Comparison of ENCODE assay signal across 1 cellular context in genomic region chr2:223944704-223945531, GRCh38.
TF ChIP-seq lines count a peak whose summit lies in the region.

A gene with protein sequence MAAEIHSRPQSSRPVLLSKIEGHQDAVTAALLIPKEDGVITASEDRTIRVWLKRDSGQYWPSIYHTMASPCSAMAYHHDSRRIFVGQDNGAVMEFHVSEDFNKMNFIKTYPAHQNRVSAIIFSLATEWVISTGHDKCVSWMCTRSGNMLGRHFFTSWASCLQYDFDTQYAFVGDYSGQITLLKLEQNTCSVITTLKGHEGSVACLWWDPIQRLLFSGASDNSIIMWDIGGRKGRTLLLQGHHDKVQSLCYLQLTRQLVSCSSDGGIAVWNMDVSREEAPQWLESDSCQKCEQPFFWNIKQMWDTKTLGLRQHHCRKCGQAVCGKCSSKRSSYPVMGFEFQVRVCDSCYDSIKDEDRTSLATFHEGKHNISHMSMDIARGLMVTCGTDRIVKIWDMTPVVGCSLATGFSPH (minus strand): TSS chr2:223945335. CDS start chr2:223945284, 51 bp downstream.

TF ChIP-seq in HepG2, 621 proteins besides CTCF, POLR2A, EP300 and RAD21 (continued from another document and continues in another):
- TF ChIP-seq, protein P1, sequence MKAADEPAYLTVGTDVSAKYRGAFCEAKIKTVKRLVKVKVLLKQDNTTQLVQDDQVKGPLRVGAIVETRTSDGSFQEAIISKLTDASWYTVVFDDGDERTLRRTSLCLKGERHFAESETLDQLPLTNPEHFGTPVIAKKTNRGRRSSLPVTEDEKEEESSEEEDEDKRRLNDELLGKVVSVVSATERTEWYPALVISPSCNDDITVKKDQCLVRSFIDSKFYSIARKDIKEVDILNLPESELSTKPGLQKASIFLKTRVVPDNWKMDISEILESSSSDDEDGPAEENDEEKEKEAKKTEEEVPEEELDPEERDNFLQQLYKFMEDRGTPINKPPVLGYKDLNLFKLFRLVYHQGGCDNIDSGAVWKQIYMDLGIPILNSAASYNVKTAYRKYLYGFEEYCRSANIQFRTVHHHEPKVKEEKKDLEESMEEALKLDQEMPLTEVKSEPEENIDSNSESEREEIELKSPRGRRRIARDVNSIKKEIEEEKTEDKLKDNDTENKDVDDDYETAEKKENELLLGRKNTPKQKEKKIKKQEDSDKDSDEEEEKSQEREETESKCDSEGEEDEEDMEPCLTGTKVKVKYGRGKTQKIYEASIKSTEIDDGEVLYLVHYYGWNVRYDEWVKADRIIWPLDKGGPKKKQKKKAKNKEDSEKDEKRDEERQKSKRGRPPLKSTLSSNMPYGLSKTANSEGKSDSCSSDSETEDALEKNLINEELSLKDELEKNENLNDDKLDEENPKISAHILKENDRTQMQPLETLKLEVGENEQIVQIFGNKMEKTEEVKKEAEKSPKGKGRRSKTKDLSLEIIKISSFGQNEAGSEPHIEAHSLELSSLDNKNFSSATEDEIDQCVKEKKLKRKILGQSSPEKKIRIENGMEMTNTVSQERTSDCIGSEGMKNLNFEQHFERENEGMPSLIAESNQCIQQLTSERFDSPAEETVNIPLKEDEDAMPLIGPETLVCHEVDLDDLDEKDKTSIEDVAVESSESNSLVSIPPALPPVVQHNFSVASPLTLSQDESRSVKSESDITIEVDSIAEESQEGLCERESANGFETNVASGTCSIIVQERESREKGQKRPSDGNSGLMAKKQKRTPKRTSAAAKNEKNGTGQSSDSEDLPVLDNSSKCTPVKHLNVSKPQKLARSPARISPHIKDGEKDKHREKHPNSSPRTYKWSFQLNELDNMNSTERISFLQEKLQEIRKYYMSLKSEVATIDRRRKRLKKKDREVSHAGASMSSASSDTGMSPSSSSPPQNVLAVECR (CRISPR knock-in tag; IDR thresholded peaks at IDR 0.05; ENCODE audit: borderline replicate concordance): peak; percentile 96
- TF ChIP-seq ZNF317 (CRISPR knock-in tag; IDR thresholded peaks at IDR 0.05): no peak; the same call in 1 of the 2 replicates
- no peak for TF ChIP-seq ZNF383 (CRISPR knock-in tag; IDR thresholded peaks at IDR 0.05; ENCODE audit: borderline replicate concordance)
- peak; percentile 23; the same call in 1 of the 2 replicates for TF ChIP-seq ZNF234 (CRISPR knock-in tag; conservative IDR thresholded peaks at IDR 0.05)
- TF ChIP-seq, protein P2, sequence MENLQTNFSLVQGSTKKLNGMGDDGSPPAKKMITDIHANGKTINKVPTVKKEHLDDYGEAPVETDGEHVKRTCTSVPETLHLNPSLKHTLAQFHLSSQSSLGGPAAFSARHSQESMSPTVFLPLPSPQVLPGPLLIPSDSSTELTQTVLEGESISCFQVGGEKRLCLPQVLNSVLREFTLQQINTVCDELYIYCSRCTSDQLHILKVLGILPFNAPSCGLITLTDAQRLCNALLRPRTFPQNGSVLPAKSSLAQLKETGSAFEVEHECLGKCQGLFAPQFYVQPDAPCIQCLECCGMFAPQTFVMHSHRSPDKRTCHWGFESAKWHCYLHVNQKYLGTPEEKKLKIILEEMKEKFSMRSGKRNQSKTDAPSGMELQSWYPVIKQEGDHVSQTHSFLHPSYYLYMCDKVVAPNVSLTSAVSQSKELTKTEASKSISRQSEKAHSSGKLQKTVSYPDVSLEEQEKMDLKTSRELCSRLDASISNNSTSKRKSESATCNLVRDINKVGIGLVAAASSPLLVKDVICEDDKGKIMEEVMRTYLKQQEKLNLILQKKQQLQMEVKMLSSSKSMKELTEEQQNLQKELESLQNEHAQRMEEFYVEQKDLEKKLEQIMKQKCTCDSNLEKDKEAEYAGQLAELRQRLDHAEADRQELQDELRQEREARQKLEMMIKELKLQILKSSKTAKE (CRISPR knock-in tag; IDR thresholded peaks at IDR 0.05; ENCODE audit: borderline replicate concordance): peak; percentile 95
- TF ChIP-seq, protein P3, sequence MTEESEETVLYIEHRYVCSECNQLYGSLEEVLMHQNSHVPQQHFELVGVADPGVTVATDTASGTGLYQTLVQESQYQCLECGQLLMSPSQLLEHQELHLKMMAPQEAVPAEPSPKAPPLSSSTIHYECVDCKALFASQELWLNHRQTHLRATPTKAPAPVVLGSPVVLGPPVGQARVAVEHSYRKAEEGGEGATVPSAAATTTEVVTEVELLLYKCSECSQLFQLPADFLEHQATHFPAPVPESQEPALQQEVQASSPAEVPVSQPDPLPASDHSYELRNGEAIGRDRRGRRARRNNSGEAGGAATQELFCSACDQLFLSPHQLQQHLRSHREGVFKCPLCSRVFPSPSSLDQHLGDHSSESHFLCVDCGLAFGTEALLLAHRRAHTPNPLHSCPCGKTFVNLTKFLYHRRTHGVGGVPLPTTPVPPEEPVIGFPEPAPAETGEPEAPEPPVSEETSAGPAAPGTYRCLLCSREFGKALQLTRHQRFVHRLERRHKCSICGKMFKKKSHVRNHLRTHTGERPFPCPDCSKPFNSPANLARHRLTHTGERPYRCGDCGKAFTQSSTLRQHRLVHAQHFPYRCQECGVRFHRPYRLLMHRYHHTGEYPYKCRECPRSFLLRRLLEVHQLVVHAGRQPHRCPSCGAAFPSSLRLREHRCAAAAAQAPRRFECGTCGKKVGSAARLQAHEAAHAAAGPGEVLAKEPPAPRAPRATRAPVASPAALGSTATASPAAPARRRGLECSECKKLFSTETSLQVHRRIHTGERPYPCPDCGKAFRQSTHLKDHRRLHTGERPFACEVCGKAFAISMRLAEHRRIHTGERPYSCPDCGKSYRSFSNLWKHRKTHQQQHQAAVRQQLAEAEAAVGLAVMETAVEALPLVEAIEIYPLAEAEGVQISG (CRISPR knock-in tag; IDR thresholded peaks at IDR 0.05): peak; percentile 93
- peak; percentile 95 for TF ChIP-seq ZMYM3 (CRISPR knock-in tag; IDR thresholded peaks at IDR 0.05)
- TF ChIP-seq SMARCE1 (IDR thresholded peaks at IDR 0.05; ENCODE audit: borderline replicate concordance): no peak
- TF ChIP-seq ZSCAN9 (CRISPR knock-in tag; IDR thresholded peaks at IDR 0.05; ENCODE audit: borderline replicate concordance): peak; percentile 98
- peak; percentile 84; the same call in 1 of the 2 replicates for TF ChIP-seq MXD1 (CRISPR knock-in tag; IDR thresholded peaks at IDR 0.05)
- TF ChIP-seq PHF20 (CRISPR knock-in tag; IDR thresholded peaks at IDR 0.05): peak; percentile 74
- TF ChIP-seq, protein P4, sequence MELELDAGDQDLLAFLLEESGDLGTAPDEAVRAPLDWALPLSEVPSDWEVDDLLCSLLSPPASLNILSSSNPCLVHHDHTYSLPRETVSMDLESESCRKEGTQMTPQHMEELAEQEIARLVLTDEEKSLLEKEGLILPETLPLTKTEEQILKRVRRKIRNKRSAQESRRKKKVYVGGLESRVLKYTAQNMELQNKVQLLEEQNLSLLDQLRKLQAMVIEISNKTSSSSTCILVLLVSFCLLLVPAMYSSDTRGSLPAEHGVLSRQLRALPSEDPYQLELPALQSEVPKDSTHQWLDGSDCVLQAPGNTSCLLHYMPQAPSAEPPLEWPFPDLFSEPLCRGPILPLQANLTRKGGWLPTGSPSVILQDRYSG (CRISPR knock-in tag; IDR thresholded peaks at IDR 0.05): no peak
- peak; percentile 87 for TF ChIP-seq SRSF1 (optimal IDR thresholded peaks at IDR 0.05; ENCODE audit: low read depth, low read length)
- no peak for TF ChIP-seq ZSCAN22 (CRISPR knock-in tag; IDR thresholded peaks at IDR 0.05)
- peak; percentile 91 for TF ChIP-seq HOMEZ (CRISPR knock-in tag; IDR thresholded peaks at IDR 0.05; ENCODE audit: low read depth)
- TF ChIP-seq ZNF567 (CRISPR knock-in tag; IDR thresholded peaks at IDR 0.05; ENCODE audit: borderline replicate concordance): no peak; the same call in 1 of the 2 replicates
- TF ChIP-seq ZNF547 (CRISPR knock-in tag; IDR thresholded peaks at IDR 0.05): peak; percentile 57
- TF ChIP-seq MAFG (CRISPR knock-in tag; IDR thresholded peaks at IDR 0.05): no peak
- peak; percentile 95 for TF ChIP-seq MTF2 (CRISPR knock-in tag; IDR thresholded peaks at IDR 0.05; ENCODE audit: borderline replicate concordance)
- no peak for TF ChIP-seq ZNF83 (CRISPR knock-in tag; IDR thresholded peaks at IDR 0.05; ENCODE audit: borderline replicate concordance)
- TF ChIP-seq ZNF382 (CRISPR knock-in tag; IDR thresholded peaks at IDR 0.05; ENCODE audit: borderline replicate concordance): no peak
- peak; percentile 70 for TF ChIP-seq ZNF746 (CRISPR knock-in tag; IDR thresholded peaks at IDR 0.05)
- no peak for TF ChIP-seq GTF2F1 (IDR thresholded peaks at IDR 0.05; ENCODE audit: low read length)
- TF ChIP-seq NFRKB (IDR thresholded peaks at IDR 0.05): no peak
- peak; percentile 68 for TF ChIP-seq SOX5 (CRISPR knock-in tag; IDR thresholded peaks at IDR 0.05; ENCODE audit: borderline replicate concordance)
- TF ChIP-seq SYNCRIP (IDR thresholded peaks at IDR 0.05; ENCODE audit: insufficient read depth, low read depth, low read length): no peak
- TF ChIP-seq RXRA (CRISPR knock-in tag; IDR thresholded peaks at IDR 0.05): peak; percentile 94
- peak; percentile 78 for TF ChIP-seq PHF21A (CRISPR knock-in tag; IDR thresholded peaks at IDR 0.05)
- peak; percentile 83; the same call in 1 of the 2 replicates for TF ChIP-seq TFDP1 (CRISPR knock-in tag; IDR thresholded peaks at IDR 0.05; ENCODE audit: borderline replicate concordance)
- TF ChIP-seq ZNF143 (CRISPR knock-in tag; IDR thresholded peaks at IDR 0.05): peak; percentile 71
- peak; percentile 26; the same call in 1 of the 2 replicates for TF ChIP-seq ZNF180 (CRISPR knock-in tag; IDR thresholded peaks at IDR 0.05; ENCODE audit: borderline replicate concordance, low read depth)
- TF ChIP-seq ZFP1 (CRISPR knock-in tag; IDR thresholded peaks at IDR 0.05): peak; percentile 50; the same call in 1 of the 2 replicates
- no peak for TF ChIP-seq U2AF2 (IDR thresholded peaks at IDR 0.05; ENCODE audit: low read depth, low read length)
- peak; percentile 83 for TF ChIP-seq JARID2 (CRISPR knock-in tag; IDR thresholded peaks at IDR 0.05; ENCODE audit: insufficient replicate concordance)
- peak; percentile 90 for TF ChIP-seq ZBTB38 (CRISPR knock-in tag; IDR thresholded peaks at IDR 0.05)
- TF ChIP-seq SKI (IDR thresholded peaks at IDR 0.05; ENCODE audit: partially characterized antibody): peak; percentile 96
- TF ChIP-seq, protein P5, sequence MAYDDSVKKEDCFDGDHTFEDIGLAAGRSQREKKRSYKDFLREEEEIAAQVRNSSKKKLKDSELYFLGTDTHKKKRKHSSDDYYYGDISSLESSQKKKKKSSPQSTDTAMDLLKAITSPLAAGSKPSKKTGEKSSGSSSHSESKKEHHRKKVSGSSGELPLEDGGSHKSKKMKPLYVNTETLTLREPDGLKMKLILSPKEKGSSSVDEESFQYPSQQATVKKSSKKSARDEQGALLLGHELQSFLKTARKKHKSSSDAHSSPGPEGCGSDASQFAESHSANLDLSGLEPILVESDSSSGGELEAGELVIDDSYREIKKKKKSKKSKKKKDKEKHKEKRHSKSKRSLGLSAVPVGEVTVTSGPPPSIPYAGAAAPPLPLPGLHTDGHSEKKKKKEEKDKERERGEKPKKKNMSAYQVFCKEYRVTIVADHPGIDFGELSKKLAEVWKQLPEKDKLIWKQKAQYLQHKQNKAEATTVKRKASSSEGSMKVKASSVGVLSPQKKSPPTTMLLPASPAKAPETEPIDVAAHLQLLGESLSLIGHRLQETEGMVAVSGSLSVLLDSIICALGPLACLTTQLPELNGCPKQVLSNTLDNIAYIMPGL (CRISPR knock-in tag; IDR thresholded peaks at IDR 0.05; ENCODE audit: borderline replicate concordance in 1 of 2, low read depth in 1 of 2): peak; percentile 92 to 98
- peak; percentile 24; the same call in 1 of the 2 replicates for TF ChIP-seq ZNF431 (CRISPR knock-in tag; IDR thresholded peaks at IDR 0.05; ENCODE audit: borderline replicate concordance, low read depth)
- peak; percentile 83; the same call in 2 of the 3 replicates for TF ChIP-seq MXI1 (IDR thresholded peaks at IDR 0.05; ENCODE audit: borderline replicate concordance, low read depth, low read length)
- peak; percentile 85 for TF ChIP-seq HES4 (CRISPR knock-in tag; IDR thresholded peaks at IDR 0.05; ENCODE audit: borderline replicate concordance)
- TF ChIP-seq MBNL3 (CRISPR knock-in tag; conservative IDR thresholded peaks at IDR 0.05): no peak
